In the genomic region with DNA sequence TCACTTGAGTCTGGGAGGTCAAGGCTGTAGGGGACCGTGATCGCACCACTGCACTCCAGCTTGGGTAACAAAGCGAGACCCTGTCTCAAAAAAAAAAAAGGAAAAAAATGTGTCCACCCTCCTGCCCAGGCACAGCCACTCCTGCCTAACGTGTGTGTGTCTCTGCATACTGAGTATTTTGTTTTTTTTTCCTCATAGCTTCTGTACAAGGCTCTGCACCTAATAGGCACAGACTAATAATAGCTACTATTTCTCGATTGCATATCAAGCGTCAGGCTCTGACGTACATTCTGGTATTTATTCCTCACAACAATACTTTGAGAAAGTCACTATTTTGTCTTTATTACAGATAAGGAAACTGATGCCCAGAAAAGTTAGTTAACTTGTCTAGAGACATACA, we compare ENCODE assay signal across 18 cellular contexts. TPM values are rescaled to one million over a fixed set of nuclear protein-coding genes. Genes with fewer than 3 reads are reported as not detected.
DNase-seq lines count a peak whose midpoint lies in the region; ATAC-seq, FAIRE-seq and TF ChIP-seq lines count a peak whose summit lies in the region.
"Had no signal": no experiment of that assay in that cellular context is flagged by ENCODE, and none has a peak within 500 bp of the region (broad histone marks: within the 10 kb centered on the region; RNA-seq: fewer than 3 reads in every experiment).

No MANE protein-coding gene starts in this region.

- H3K36me3 Mint-ChIP-seq in activated CD8-positive, alpha-beta T cell treated with anti-CD3 and anti-CD28 coated beads for 36 hours (ENCODE audit: low read depth): no peaks in the 10 kb centered on the region

- H3K9me3 Mint-ChIP-seq in activated CD8-positive, alpha-beta T cell treated with anti-CD3 and anti-CD28 coated beads for 36 hours: no peaks in the 10 kb centered on the region
- H3K9me3 Mint-ChIP-seq: CD4-positive, alpha-beta T cell had no signal

- WGBS in right cardiac atrium: 72% methylated on average over 7 of the region's 7 CpGs
- WGBS in small intestine, 3 donors: 53 to 81% (median 58%) methylated on average over 7 of the region's 7 CpGs

- DNase-seq in Peyer's patch: no peak
- DNase-seq in breast epithelium (ENCODE audit: low spot score in 2 of 2): no peak
- no peak for DNase-seq in right cardiac atrium
- DNase-seq in small intestine: no peak
- DNase-seq in NCI-H2171 treated with DMSO at 0.1 percent for 48 hours (lab: John Stamatoyannopoulos, UW): no peak
- no peak for DNase-seq in activated CD8-positive, alpha-beta T cell treated with anti-CD3 and anti-CD28 coated beads for 36 hours
- DNase-seq: CD4-positive, alpha-beta T cell; dermis blood vessel endothelial cell; DMS153; gastrocnemius medialis; GDM1; IMR-90; kidney glomerular epithelial cell; NCI-H1436 treated with DMSO at 0.1 percent for 48 hours; stimulated activated CD4-positive, alpha-beta T cell treated with anti-CD3 and anti-CD28 coated beads, Interleukin-12 subunit alpha, Interleukin-12 subunit beta, amount 100 ng/mL, for 4 hours; stimulated activated CD8-positive, alpha-beta memory T cell treated with anti-CD3 and anti-CD28 coated beads, Interleukin-4, amount 100 ng/mL, for 48 hours had no signal

- H3K9me3 ChIP-seq in Peyer's patch (no peaks in the 10 kb centered on the region), breast epithelium (no peaks in the 10 kb centered on the region), right cardiac atrium (ENCODE audit: control insufficient read depth, low read length) (no peaks in the 10 kb centered on the region), small intestine (ENCODE audit: control insufficient read depth, low read depth) (no peaks in the 10 kb centered on the region)
- H3K9me3 ChIP-seq: gastrocnemius medialis, testis had no signal

- H3K4me3 Mint-ChIP-seq in activated CD8-positive, alpha-beta T cell treated with anti-CD3 and anti-CD28 coated beads for 36 hours: no peak overlapping the region
- H3K4me3 Mint-ChIP-seq: CD4-positive, alpha-beta T cell had no signal

- H3K4me1 Mint-ChIP-seq in activated CD8-positive, alpha-beta T cell treated with anti-CD3 and anti-CD28 coated beads for 36 hours (ENCODE audit: low read depth): peaks cover 8% of the 10 kb centered on the region

- H3K36me3 ChIP-seq in Peyer's patch (no peaks in the 10 kb centered on the region), breast epithelium (no peaks in the 10 kb centered on the region), small intestine (ENCODE audit: control insufficient read depth in 2 of 2, insufficient read depth in 2 of 2, low read length in 2 of 2) (no peaks in the 10 kb centered on the region)
- H3K36me3 ChIP-seq: gastrocnemius medialis had no signal

- TF ChIP-seq POLR2A in Peyer's patch (IDR thresholded peaks at IDR 0.05): no peak
- no peak for TF ChIP-seq POLR2A in breast epithelium (IDR thresholded peaks at IDR 0.05)

- H3K27me3 ChIP-seq in Peyer's patch: no peaks in the 10 kb centered on the region
- H3K27me3 ChIP-seq in breast epithelium: no peaks in the 10 kb centered on the region
- H3K27me3 ChIP-seq in right cardiac atrium (ENCODE audit: control insufficient read depth, insufficient read depth): no peaks in the 10 kb centered on the region
- no peaks in the 10 kb centered on the region for H3K27me3 ChIP-seq in small intestine (ENCODE audit: control insufficient read depth in 2 of 2, insufficient read depth in 2 of 2, low read length in 2 of 2)
- H3K27me3 ChIP-seq: testis had no signal

- CTCF ChIA-PET in activated CD8-positive, alpha-beta T cell treated with anti-CD3 and anti-CD28 coated beads for 36 hours (lab: Charles Lee): interaction anchor here (0.6 to 2.2 kb wide), 3 partner anchors 21 to 177 kb away, joined by 3 to 7 read pairs (median 7); no protein-coding TSS in a partner anchor

- no peak for FAIRE-seq in small intestine (lab: Jason Lieb, UNC)

- H3K4me1 ChIP-seq in Peyer's patch (peaks cover 0 to 66% (median 0%) of the 10 kb centered on the region in 4 donors), breast epithelium (peaks cover 0 to 9% of the 10 kb centered on the region in 2 donors), right cardiac atrium (ENCODE audit: control insufficient read depth, insufficient read depth, low read length) (peaks cover 4% of the 10 kb centered on the region), small intestine (ENCODE audit: control insufficient read depth in 2 of 2, insufficient read depth in 1 of 2, low read depth in 1 of 2, low read length in 1 of 2) (peaks cover 10 to 18% of the 10 kb centered on the region in 2 donors)

- peaks cover 1% of the 10 kb centered on the region for H3K27me3 Mint-ChIP-seq in activated CD8-positive, alpha-beta T cell treated with anti-CD3 and anti-CD28 coated beads for 36 hours
- H3K27me3 Mint-ChIP-seq: CD4-positive, alpha-beta T cell had no signal

- TF ChIP-seq CTCF in Peyer's patch (IDR thresholded peaks at IDR 0.05) (no peak), breast epithelium (IDR thresholded peaks at IDR 0.05) (no peak)
- TF ChIP-seq CTCF in activated CD8-positive, alpha-beta T cell treated with anti-CD3 and anti-CD28 coated beads for 36 hours (IDR thresholded peaks at IDR 0.05): no peak

- H3K4me3 ChIP-seq in Peyer's patch: peak overlapping the region in 2 of 4 donors; percentile 27 to 30
- peak overlapping the region in 2 of 3 donors; percentile 23 to 29 for H3K4me3 ChIP-seq in breast epithelium
- H3K4me3 ChIP-seq in right cardiac atrium (ENCODE audit: low read length): no peak overlapping the region
- H3K4me3 ChIP-seq in small intestine (ENCODE audit: low read depth in 1 of 2, low read length in 2 of 2): no peak overlapping the region
- H3K4me3 ChIP-seq: gastrocnemius medialis, testis had no signal

- intact Hi-C loops in breast epithelium (cut with DNase I; ENCODE audit: low total_unique reads): no loop called here
- intact Hi-C loops in right cardiac atrium (cut with DNase I): no loop called here
- intact Hi-C loops in activated CD8-positive, alpha-beta T cell treated with anti-CD3 and anti-CD28 coated beads for 36 hours (cut with micrococcal nuclease): loop anchor here (5.0 kb wide), 1 partner anchor 48 kb away; no protein-coding TSS in a partner anchor

- H3K27ac ChIP-seq in Peyer's patch (peak overlapping the region in 3 of 4 donors; percentile 25 to 84 (median 76)), breast epithelium (no peak overlapping the region), right cardiac atrium (ENCODE audit: low read length) (peak overlapping the region; percentile 74), small intestine (ENCODE audit: low read depth in 1 of 2, low read length in 1 of 2) (peak overlapping the region; percentile 2 to 35)
- H3K27ac ChIP-seq: gastrocnemius medialis had no signal

- no peak for ATAC-seq in right cardiac atrium
- no peak for ATAC-seq in activated CD8-positive, alpha-beta T cell treated with anti-CD3 and anti-CD28 coated beads for 36 hours
- no peak for ATAC-seq in GM19452 (IDR thresholded peaks at IDR 0.05; ENCODE audit: unreplicated experiment)
- ATAC-seq: gastrocnemius medialis had no signal

- POLR2A ChIA-PET in activated CD8-positive, alpha-beta T cell treated with anti-CD3 and anti-CD28 coated beads for 36 hours (lab: Charles Lee): interaction anchor here (0.9 kb wide), 1 partner anchor 100 kb away, joined by 3 read pairs; no protein-coding TSS in a partner anchor

- H3K27ac Mint-ChIP-seq in activated CD8-positive, alpha-beta T cell treated with anti-CD3 and anti-CD28 coated beads for 36 hours: no peak overlapping the region
- H3K27ac Mint-ChIP-seq: CD4-positive, alpha-beta T cell had no signal

RNA-seq across cellular contexts. Expression of gene PTGFRN, which starts 5.0 kb away (rescaled TPM):
- total RNA-seq in Peyer's patch (10 to 100 TPM; 20.6 to 66.6 (median 54.3) TPM), breast epithelium (10 to 100 TPM; 10.6 to 30.8 (median 24.3) TPM), right cardiac atrium (100 to 1,000 TPM; 151 to 247 (median 163) TPM)
- polyA plus RNA-seq in right cardiac atrium (100 TPM), small intestine (10 to 100 TPM; 12.7 to 26.9 (median 16.8) TPM)
- 1 to 10 TPM; 7.0 to 8.4 TPM for total RNA-seq in activated CD8-positive, alpha-beta T cell treated with anti-CD3 and anti-CD28 coated beads for 36 hours

Comparison
In these comparisons a context has a peak if more than half of its experiments do, and no peak if none do; other contexts are left out.
1. H3K27ac ChIP-seq: peak in Peyer's patch (3 of 4), right cardiac atrium (single experiment) and small intestine (2 of 2); none in breast epithelium (0 of 2).
2. H3K4me3 ChIP-seq: peak in breast epithelium (2 of 3); none in right cardiac atrium (single experiment) and small intestine (0 of 2).